ENCODE assay signal across 17 cellular contexts in the genomic region with DNA sequence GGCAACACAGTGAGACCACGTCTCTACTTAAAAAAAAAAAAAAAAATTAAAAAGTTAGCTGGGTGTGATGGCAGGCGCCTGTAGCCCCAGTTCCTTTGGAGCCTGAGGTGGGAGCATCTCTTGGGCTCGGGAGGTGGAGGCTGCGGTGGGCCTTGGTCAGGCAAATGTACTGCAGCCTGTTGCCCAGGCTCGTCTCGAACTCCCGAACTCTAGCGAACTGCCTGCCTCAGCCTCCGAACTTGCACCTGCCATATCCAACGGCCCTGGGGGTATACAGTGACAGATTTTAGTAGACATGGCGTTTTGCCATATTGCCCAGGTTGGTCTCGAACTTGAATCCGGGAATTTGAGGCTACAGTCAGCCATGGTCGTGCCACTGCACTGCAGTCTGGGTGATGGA.
"Had no signal": no experiment of that assay in that cellular context is flagged by ENCODE, and none has a peak within 500 bp of the region (broad histone marks: within the 10 kb centered on the region; RNA-seq: fewer than 3 reads in every experiment).

No MANE protein-coding gene starts in this region.

- DNase-seq: activated CD4-positive, alpha-beta memory T cell treated with anti-CD3 and anti-CD28 coated beads, Interleukin-2, amount 10 ng/mL, durations not matched to agents 7 days and 5 days; activated CD4-positive, alpha-beta T cell treated with anti-CD3 and anti-CD28 coated beads for 1 hour; activated CD4-positive, alpha-beta T cell treated with anti-CD3 and anti-CD28 coated beads for 48 hours; activated CD8-positive, alpha-beta memory T cell treated with anti-CD3 and anti-CD28 coated beads for 24 hours; activated CD8-positive, alpha-beta memory T cell treated with anti-CD3 and anti-CD28 coated beads, Interleukin-2, amount 10 ng/mL, durations not matched to agents 7 days and 5 days; activated CD8-positive, alpha-beta memory T cell treated with anti-CD3 and anti-CD28 coated beads, Interleukin-2, amount 50 U/mL, for 48 hours; activated effector memory CD4-positive, alpha-beta T cell treated with Interleukin-2 at 50 U/mL for 16 hours; activated naive CD4-positive, alpha-beta T cell treated with anti-CD3 and anti-CD28 coated beads, Interleukin-2, amount 10 ng/mL, durations not matched to agents 7 days and 5 days; activated naive CD8-positive, alpha-beta T cell treated with anti-CD3 and anti-CD28 coated beads, Interleukin-2, amount 50 U/mL, for 24 hours; activated T-cell treated with anti-CD3 and anti-CD28 coated beads, Interleukin-2, amount 50 U/mL, for 48 hours; NCI-H510A; WERI-Rb-1 had no signal

- H3K36me3 ChIP-seq: WERI-Rb-1 had no signal

- H3K4me3 Mint-ChIP-seq: activated naive CD4-positive, alpha-beta T cell treated with anti-CD3 and anti-CD28 coated beads, Interleukin-2, amount 10 ng/mL, durations not matched to agents 7 days and 5 days had no signal

- H3K9me3 Mint-ChIP-seq: activated CD4-positive, alpha-beta memory T cell treated with anti-CD3 and anti-CD28 coated beads, Interleukin-2, amount 10 ng/mL, durations not matched to agents 7 days and 5 days; activated naive CD4-positive, alpha-beta T cell treated with anti-CD3 and anti-CD28 coated beads, Interleukin-2, amount 10 ng/mL, durations not matched to agents 7 days and 5 days; activated naive CD8-positive, alpha-beta T cell treated with anti-CD3 and anti-CD28 coated beads, Interleukin-2, amount 50 U/mL, for 24 hours had no signal

- H3K4me1 Mint-ChIP-seq: brain had no signal

- H3K27me3 Mint-ChIP-seq: brain had no signal

- H3K36me3 Mint-ChIP-seq: activated CD8-positive, alpha-beta memory T cell treated with anti-CD3 and anti-CD28 coated beads, Interleukin-2, amount 10 ng/mL, durations not matched to agents 7 days and 5 days; activated naive CD4-positive, alpha-beta T cell treated with anti-CD3 and anti-CD28 coated beads, Interleukin-2, amount 10 ng/mL, durations not matched to agents 7 days and 5 days; activated naive CD8-positive, alpha-beta T cell; brain had no signal

- H3K27ac Mint-ChIP-seq: activated CD4-positive, alpha-beta memory T cell treated with anti-CD3 and anti-CD28 coated beads, Interleukin-2, amount 10 ng/mL, durations not matched to agents 7 days and 5 days; activated naive CD4-positive, alpha-beta T cell treated with anti-CD3 and anti-CD28 coated beads, Interleukin-2, amount 10 ng/mL, durations not matched to agents 7 days and 5 days; brain had no signal

- H3K27ac ChIP-seq: KMS-11, PC-9, RWPE1, WERI-Rb-1 had no signal
